Comparison of ENCODE assay signal across 8 cellular contexts in genomic region chr19:49339364-49340068, GRCh38. TPM values are rescaled to one million over a fixed set of nuclear protein-coding genes. Genes with fewer than 3 reads are reported as not detected.
DNase-seq lines count a peak whose midpoint lies in the region; ATAC-seq and TF ChIP-seq lines count a peak whose summit lies in the region.

No MANE protein-coding gene starts in this region.

- in situ Hi-C loops in astrocyte of the spinal cord (cut with HindIII; ENCODE audit: low sequenced_read_pairs) = no loop called here

- no peak for TF ChIP-seq CTCF in astrocyte of the spinal cord (IDR thresholded peaks at IDR 0.05; ENCODE audit: low read depth, low read length)

- ATAC-seq in HG03442 (IDR thresholded peaks at IDR 0.05; ENCODE audit: unreplicated experiment) (no peak), GM21390 (IDR thresholded peaks at IDR 0.05; ENCODE audit: unreplicated experiment) (no peak)

- peak; percentile 57 for DNase-seq in SIG-M5 treated with dmso at 0.1 percent for 504 hours (lab: John Stamatoyannopoulos, UW; ENCODE audit: unreplicated experiment)
- DNase-seq in SIG-M5 (lab: John Stamatoyannopoulos, UW) = no peak
- DNase-seq in astrocyte of the spinal cord (ENCODE audit: low read depth, low spot score) = peak; percentile 89
- DNase-seq in hypothalamus (lab: John Stamatoyannopoulos, UW) = peak in 40 of 51 donors; percentile 15 to 84 (median 62)
- peak; percentile 65 for DNase-seq in pulmonary artery endothelial cell (ENCODE audit: low read depth, low spot score)
- no peak for DNase-seq in HCEC 1CT

- no peak overlapping the region for H3K4me3 ChIP-seq in astrocyte of the spinal cord (ENCODE audit: low read depth, low read length)

RNA-seq across cellular contexts. Expression of gene CD37, which starts 4.3 kb away (rescaled TPM):
- total RNA-seq in pulmonary artery endothelial cell = not detected in 2 replicates

RNA-seq across cellular contexts. Expression of gene SLC6A16, which starts 14.5 kb away (rescaled TPM):
- 0.07 and 0.13 TPM in 2 replicates for total RNA-seq in pulmonary artery endothelial cell

RNA-seq across cellular contexts. Expression of gene TEAD2, which starts 22.7 kb away (rescaled TPM):
- total RNA-seq in pulmonary artery endothelial cell = 46.0 and 46.5 TPM in 2 replicates

RNA-seq across cellular contexts. Expression of gene DKKL1, which starts 24.2 kb away (rescaled TPM):
- total RNA-seq in pulmonary artery endothelial cell = 0.14 TPM in 1 of 2 replicates, not detected in the other

RNA-seq across cellular contexts. Expression of gene KASH5, which starts 48.5 kb away (rescaled TPM):
- total RNA-seq in pulmonary artery endothelial cell = not detected in 2 replicates

Comparison
In these comparisons a context has a peak if more than half of its experiments do, and no peak if none do; other contexts are left out.
1. DNase-seq: peak in SIG-M5 treated with dmso at 0.1 percent for 504 hours (single experiment), astrocyte of the spinal cord (single experiment), hypothalamus (40 of 51) and pulmonary artery endothelial cell (single experiment); none in SIG-M5 (single experiment) and HCEC 1CT (single experiment).